ENCODE assay signal across 37 cellular contexts in genomic region chr1:235319255-235319654, GRCh38. TPM values are rescaled to one million over a fixed set of nuclear protein-coding genes. Genes with fewer than 3 reads are reported as not detected.
DNase-seq lines count a peak whose midpoint lies in the region; ATAC-seq, FAIRE-seq and TF ChIP-seq lines count a peak whose summit lies in the region.
"Had no signal": no experiment of that assay in that cellular context is flagged by ENCODE, and none has a peak within 500 bp of the region (broad histone marks: within the 10 kb centered on the region; RNA-seq: fewer than 3 reads in every experiment).

No MANE protein-coding gene starts in this region.

- H3K9me3 ChIP-seq in Loucy (ENCODE audit: insufficient read depth, low read depth, low read length) (no peaks in the 10 kb centered on the region), K562 (replicated peaks; ENCODE audit: control insufficient read depth, insufficient read depth, low read depth, low read length) (no peaks in the 10 kb centered on the region), sigmoid colon (no peaks in the 10 kb centered on the region)
- H3K9me3 ChIP-seq: A549, adrenal gland, esophagus squamous epithelium, heart right ventricle had no signal

- H3K4me2 ChIP-seq in Loucy (ENCODE audit: low read depth, low read length, poor library complexity, severe bottlenecking) = peak overlapping the region; percentile 35
- no peak overlapping the region for H3K4me2 ChIP-seq in K562 (ENCODE audit: insufficient read depth, low read length)
- H3K4me2 ChIP-seq: A549 had no signal

- H3K27ac Mint-ChIP-seq in activated naive CD4-positive, alpha-beta T cell treated with anti-CD3 and anti-CD28 coated beads, Interleukin-2, amount 50 U/mL, for 24 hours = peak overlapping the region; percentile 48
- peak overlapping the region; percentile 74 for H3K27ac Mint-ChIP-seq in stimulated activated effector memory CD8-positive, alpha-beta T cell treated with anti-CD3 and anti-CD28 coated beads, Interleukin-12 subunit alpha, Interleukin-12 subunit beta, amount 100 ng/mL, for 72 hours
- no peak overlapping the region for H3K27ac Mint-ChIP-seq in osteocyte (ENCODE audit: unreplicated experiment)

- CTCF ChIA-PET in K562 (lab: Yijun Ruan, JAX; ENCODE audit: low intra/inter-chr PET ratio) = no interaction called here

- ATAC-seq in K562 = no peak
- ATAC-seq in stimulated activated effector memory CD8-positive, alpha-beta T cell treated with anti-CD3 and anti-CD28 coated beads, Interleukin-12 subunit alpha, Interleukin-12 subunit beta, amount 100 ng/mL, for 72 hours = no peak
- ATAC-seq: A549; CD8-positive, alpha-beta T cell; heart right ventricle; PC-3; stimulated activated naive B cell treated with anti-CD40 and anti-IgM and Interleukin-4, amounts not matched to agents 10 μg/mL and 1 μg/mL and 100 μg/mL, for 72 hours had no signal

- H4K20me1 ChIP-seq in Loucy (ENCODE audit: insufficient read depth, low read length, poor library complexity, severe bottlenecking) (peaks cover 89% of the 10 kb centered on the region), K562 (replicated peaks; ENCODE audit: control insufficient read depth, insufficient read depth, low read length) (no peaks in the 10 kb centered on the region; the same call in 1 of the 2 replicates)

- 100% methylated on average over 2 of the region's 2 CpGs for WGBS in K562 (ENCODE audit: insufficient coverage, low coverage, missing lambda C conversion rate)
- 94 to 98% methylated on average over 2 of the region's 2 CpGs for WGBS in sigmoid colon, 2 donors

- H3K9ac ChIP-seq in Loucy (ENCODE audit: low read depth, low read length, poor library complexity, severe bottlenecking) = no peak overlapping the region
- H3K9ac ChIP-seq in K562 (ENCODE audit: insufficient read depth in 1 of 2, low read depth in 2 of 2, low read length in 2 of 2) = no peak overlapping the region

- H3K9me2 ChIP-seq in Loucy (replicated peaks; ENCODE audit: low read depth, low read length) = no peaks in the 10 kb centered on the region

- H3K9me3 Mint-ChIP-seq in activated naive CD4-positive, alpha-beta T cell treated with anti-CD3 and anti-CD28 coated beads, Interleukin-2, amount 50 U/mL, for 24 hours = no peaks in the 10 kb centered on the region
- no peaks in the 10 kb centered on the region for H3K9me3 Mint-ChIP-seq in stimulated activated effector memory CD8-positive, alpha-beta T cell treated with anti-CD3 and anti-CD28 coated beads, Interleukin-12 subunit alpha, Interleukin-12 subunit beta, amount 100 ng/mL, for 72 hours
- no peaks in the 10 kb centered on the region for H3K9me3 Mint-ChIP-seq in osteocyte (ENCODE audit: unreplicated experiment)
- H3K9me3 Mint-ChIP-seq: activated B cell treated with CpG ODN at 0.5 μM for 24 hours; activated CD4-positive, alpha-beta memory T cell treated with anti-CD3 and anti-CD28 coated beads for 36 hours; activated T-helper 2 cell treated with anti-CD3 and anti-CD28 coated beads, Interferon-gamma antibody, Interleukin-2, Interleukin-4, amounts not matched to agents 10 μg/mL and 5 μg/mL and 100 μg/mL, durations not matched to agents 14 hours and 24 hours and 36 hours; brain; CD8-positive, alpha-beta T cell; mesothelial cell of epicardium; stimulated activated naive B cell treated with anti-CD40 and anti-IgM and Interleukin-4, amounts not matched to agents 10 μg/mL and 1 μg/mL and 100 μg/mL, for 72 hours had no signal

- H3K4me1 Mint-ChIP-seq in activated naive CD4-positive, alpha-beta T cell treated with anti-CD3 and anti-CD28 coated beads, Interleukin-2, amount 50 U/mL, for 24 hours = peaks cover 79% of the 10 kb centered on the region
- H3K4me1 Mint-ChIP-seq in stimulated activated effector memory CD8-positive, alpha-beta T cell treated with anti-CD3 and anti-CD28 coated beads, Interleukin-12 subunit alpha, Interleukin-12 subunit beta, amount 100 ng/mL, for 72 hours = peaks cover 62% of the 10 kb centered on the region
- H3K4me1 Mint-ChIP-seq in osteocyte (ENCODE audit: unreplicated experiment) = peaks cover 23% of the 10 kb centered on the region

- H2AFZ ChIP-seq in Loucy (ENCODE audit: low read length) (no peak overlapping the region), K562 (ENCODE audit: low read depth, low read length) (no peak overlapping the region)

- H3K4me1 ChIP-seq in Loucy (ENCODE audit: insufficient read depth, low read length, poor library complexity, severe bottlenecking) = peaks cover 38% of the 10 kb centered on the region
- H3K4me1 ChIP-seq in K562 (replicated peaks in 1 of 2; ENCODE audit: control insufficient read depth in 2 of 2, insufficient read depth in 2 of 2, low read length in 2 of 2) = peaks cover 3 to 4% of the 10 kb centered on the region in 2 experiments; a peak in 3 of 5 replicates
- H3K4me1 ChIP-seq in sigmoid colon = peaks cover 0 to 43% (median 34%) of the 10 kb centered on the region in 4 donors

- no peak for TF ChIP-seq POLR2A in K562 (conservative IDR thresholded peaks at IDR 0.05)
- TF ChIP-seq POLR2A in sigmoid colon (IDR thresholded peaks at IDR 0.05) = no peak

- H3K27me3 Mint-ChIP-seq in activated naive CD4-positive, alpha-beta T cell treated with anti-CD3 and anti-CD28 coated beads, Interleukin-2, amount 50 U/mL, for 24 hours = no peaks in the 10 kb centered on the region
- no peaks in the 10 kb centered on the region for H3K27me3 Mint-ChIP-seq in osteocyte (ENCODE audit: unreplicated experiment)
- H3K27me3 Mint-ChIP-seq: activated B cell treated with CpG ODN at 0.5 μM for 24 hours; activated CD4-positive, alpha-beta memory T cell treated with anti-CD3 and anti-CD28 coated beads for 36 hours; brain; stimulated activated naive B cell treated with anti-CD40 and anti-IgM and Interleukin-4, amounts not matched to agents 10 μg/mL and 1 μg/mL and 100 μg/mL, for 72 hours had no signal

- DNase-seq in activated naive CD4-positive, alpha-beta T cell (lab: John Stamatoyannopoulos, UW) = no peak
- DNase-seq in K562 (ENCODE audit: extremely low read depth in 1 of 4, low spot score in 3 of 4) (no peak), COLO668 (lab: John Stamatoyannopoulos, UW; ENCODE audit: unreplicated experiment) (no peak), osteocyte (ENCODE audit: extremely low spot score, unreplicated experiment) (no peak), sigmoid colon (no peak)
- DNase-seq in stimulated activated effector memory CD8-positive, alpha-beta T cell treated with anti-CD3 and anti-CD28 coated beads, Interleukin-12 subunit alpha, Interleukin-12 subunit beta, amount 100 ng/mL, for 72 hours (ENCODE audit: low spot score in 2 of 2) = no peak
- DNase-seq: activated B cell treated with CpG ODN at 0.5 μM for 24 hours; activated CD4-positive, alpha-beta memory T cell treated with anti-CD3 and anti-CD28 coated beads for 36 hours; activated CD8-positive, alpha-beta memory T cell treated with anti-CD3 and anti-CD28 coated beads, Interleukin-2, amount 50 U/mL, for 48 hours; CD8-positive, alpha-beta T cell; dermis blood vessel endothelial cell; DMS 273 treated with DMSO at 0.1 percent for 48 hours; esophagus squamous epithelium; foreskin melanocyte; heart right ventricle; Karpas-422; kidney; MV-4-11; NCI-H1436; NCI-H2081; NCI-H526; nucleus accumbens; PC-3; stimulated activated CD4-positive, alpha-beta T cell treated with anti-CD3 and anti-CD28 coated beads, Interleukin-15, amount 100 ng/mL, for 24 hours; stimulated activated CD4-positive, alpha-beta T cell treated with anti-CD3 and anti-CD28 coated beads, Interleukin-4, amount 100 ng/mL, for 4 hours; stimulated activated naive B cell treated with anti-CD40 and anti-IgM and Interleukin-4, amounts not matched to agents 10 μg/mL and 1 μg/mL and 100 μg/mL, for 72 hours; T-helper 1 cell had no signal

- in situ Hi-C loops in K562 (cut with MboI) = no loop called here

- TF ChIP-seq CTCF in Loucy (conservative IDR thresholded peaks at IDR 0.05; ENCODE audit: low read length) (no peak), K562 (IDR thresholded peaks at IDR 0.05 in 2 of 3, conservative IDR thresholded peaks at IDR 0.05 in 1 of 3; ENCODE audit: insufficient read depth in 2 of 3, low read depth in 1 of 3, low read length in 3 of 3) (no peak), osteocyte (IDR thresholded peaks at IDR 0.05) (no peak), sigmoid colon (IDR thresholded peaks at IDR 0.05) (no peak)

- H3K4me3 ChIP-seq in Loucy (ENCODE audit: low read length, poor library complexity, severe bottlenecking) (no peak overlapping the region), K562 (no peak overlapping the region), sigmoid colon (no peak overlapping the region)
- H3K4me3 ChIP-seq: A549, adrenal gland, esophagus squamous epithelium, heart right ventricle, SK-N-MC had no signal

- peaks cover 20% of the 10 kb centered on the region; the same call in 1 of the 2 replicates for H3K36me3 ChIP-seq in Loucy (ENCODE audit: insufficient read depth, low read length)
- peaks cover 42% of the 10 kb centered on the region for H3K36me3 ChIP-seq in K562 (ENCODE audit: control insufficient read depth, insufficient read depth, low read length)
- peaks cover 0 to 16% (median 0%) of the 10 kb centered on the region in 4 donors for H3K36me3 ChIP-seq in sigmoid colon
- H3K36me3 ChIP-seq: adrenal gland had no signal

- FAIRE-seq in K562 (lab: Jason Lieb, UNC) = no peak
- FAIRE-seq: A549, GM19239, H54, kidney had no signal

- intact Hi-C loops in K562 (cut with micrococcal nuclease) (no loop called here), sigmoid colon (cut with DNase I) (no loop called here)

- H3K79me2 ChIP-seq in Loucy (ENCODE audit: insufficient read depth, low read length) = peaks cover 98% of the 10 kb centered on the region
- peaks cover 95% of the 10 kb centered on the region for H3K79me2 ChIP-seq in K562 (ENCODE audit: control insufficient read depth, insufficient read depth, low read length)

- TF ChIP-seq RAD21 in K562 (CRISPR knock-in tag; conservative IDR thresholded peaks at IDR 0.05 in 1 of 2, IDR thresholded peaks at IDR 0.05 in 1 of 2) = no peak

- peaks cover 18% of the 10 kb centered on the region for H3K36me3 Mint-ChIP-seq in activated naive CD4-positive, alpha-beta T cell treated with anti-CD3 and anti-CD28 coated beads, Interleukin-2, amount 50 U/mL, for 24 hours
- H3K36me3 Mint-ChIP-seq in stimulated activated effector memory CD8-positive, alpha-beta T cell treated with anti-CD3 and anti-CD28 coated beads, Interleukin-12 subunit alpha, Interleukin-12 subunit beta, amount 100 ng/mL, for 72 hours = peaks cover 76% of the 10 kb centered on the region
- H3K36me3 Mint-ChIP-seq in osteocyte (ENCODE audit: unreplicated experiment) = peaks cover 24% of the 10 kb centered on the region

- H3K27ac ChIP-seq in K562 (ENCODE audit: extremely low read depth, low read depth, low read length) (no peak overlapping the region), sigmoid colon (no peak overlapping the region)
- H3K27ac ChIP-seq: A549, esophagus squamous epithelium, heart right ventricle, SK-N-MC had no signal

- no peaks in the 10 kb centered on the region for H3K9me1 ChIP-seq in K562 (ENCODE audit: control insufficient read depth, insufficient read depth, low read length)

- POLR2A ChIA-PET in K562 (lab: Yijun Ruan, JAX) = interaction anchor here (3.0 to 7.3 kb wide), 2 partner anchors 7 to 12 kb away, joined by 15 to 38 read pairs; partner anchors contain the start of genes ARID4B and GGPS1

- BruUV-seq in K562 (replicated peaks; lab: Mats Ljungman, UMichigan) = no TSS peak

- TF ChIP-seq EP300 in K562 (IDR thresholded peaks at IDR 0.05; ENCODE audit: low read length) = no peak
- no peak for TF ChIP-seq EP300 in sigmoid colon (IDR thresholded peaks at IDR 0.05)

- H3K27me3 ChIP-seq in Loucy (ENCODE audit: insufficient read depth, low read length, poor library complexity, severe bottlenecking) = no peaks in the 10 kb centered on the region
- H3K27me3 ChIP-seq in K562 (ENCODE audit: control insufficient read depth in 2 of 2, insufficient read depth in 2 of 2, low read length in 2 of 2) = no peaks in the 10 kb centered on the region
- no peaks in the 10 kb centered on the region for H3K27me3 ChIP-seq in sigmoid colon
- H3K27me3 ChIP-seq: adrenal gland, esophagus squamous epithelium, heart right ventricle had no signal

- peak overlapping the region; percentile 34 for H3K4me3 Mint-ChIP-seq in activated naive CD4-positive, alpha-beta T cell treated with anti-CD3 and anti-CD28 coated beads, Interleukin-2, amount 50 U/mL, for 24 hours
- H3K4me3 Mint-ChIP-seq in stimulated activated effector memory CD8-positive, alpha-beta T cell treated with anti-CD3 and anti-CD28 coated beads, Interleukin-12 subunit alpha, Interleukin-12 subunit beta, amount 100 ng/mL, for 72 hours = no peak overlapping the region
- no peak overlapping the region for H3K4me3 Mint-ChIP-seq in osteocyte (ENCODE audit: unreplicated experiment)
- H3K4me3 Mint-ChIP-seq: activated B cell treated with CpG ODN at 0.5 μM for 24 hours; activated CD4-positive, alpha-beta memory T cell treated with anti-CD3 and anti-CD28 coated beads for 36 hours; brain; mesothelial cell of epicardium; stimulated activated naive B cell treated with anti-CD40 and anti-IgM and Interleukin-4, amounts not matched to agents 10 μg/mL and 1 μg/mL and 100 μg/mL, for 72 hours had no signal

- H3F3A ChIP-seq in Loucy (ENCODE audit: low read depth) = no peaks in the 10 kb centered on the region

RNA-seq across cellular contexts. Expression of gene ARID4B, which starts 8.7 kb away (rescaled TPM):
- total RNA-seq in K562 (2011; cell fraction: chromatin; rRNA removed; ENCODE audit: low replicate concordance) = 87.6 and 197 TPM in 2 replicates
- total RNA-seq in K562 (2011; cell fraction: nucleolus; rRNA removed) = 58.9 and 75.1 TPM in 2 replicates
- total RNA-seq in K562 (2011; cell fraction: nucleoplasm; rRNA removed) = 72.0 and 86.5 TPM in 2 replicates
- total RNA-seq in K562 (2014; rRNA removed) (23.6 and 37.2 TPM in 2 replicates), K562 (2014; rRNA removed; fragmentation: Illumina TruSeq; extraction: Trizol) (37.9 and 42.9 TPM in 2 replicates), K562 (2015; rRNA removed; fragmentation: Illumina TruSeq; extraction: Trizol) (33.3 and 38.9 TPM in 2 replicates), K562 (2021) (24.2 and 24.4 TPM in 2 replicates), osteocyte (41.3 and 41.5 TPM in 2 replicates), sigmoid colon (10 to 100 TPM; 30.1 to 41.7 (median 38.4) TPM)
- polyA plus RNA-seq in K562 (2011; rRNA removed) (12.3 and 17.7 TPM in 2 replicates), K562 (2014; fragmentation: Illumina TruSeq; extraction: Trizol) (16.9 and 18.5 TPM in 2 replicates), K562 (2014; fragmentation: Nextera tagmentation; extraction: Ambion mirVana) (10 to 100 TPM in 1 of 2 experiments, 1 to 10 TPM in 1; 8.4 to 11.8 TPM), K562 (2014; rRNA removed) (13.1 and 14.3 TPM in 2 replicates), sigmoid colon (10 to 100 TPM in 1 of 3 donors, 1 to 10 TPM in 2; 8.1 to 15.9 (median 9.0) TPM)
- 2.4 and 4.6 TPM in 2 replicates for polyA plus RNA-seq in K562 (2011; cell fraction: cytosol; rRNA removed)
- 22.1 and 25.6 TPM in 2 replicates for polyA plus RNA-seq in K562 (2011; cell fraction: nucleus; rRNA removed)
- polyA plus RNA-seq in K562 (2012) = 12.7 and 14.0 TPM in 2 replicates
- 50.5 and 54.9 TPM in 2 replicates for polyA minus RNA-seq in K562 (2011; rRNA and poly(A)+ RNA removed)
- 16.7 and 29.3 TPM in 2 replicates for polyA minus RNA-seq in K562 (2011; cell fraction: cytosol; rRNA and poly(A)+ RNA removed)
- polyA minus RNA-seq in K562 (2011; cell fraction: nucleus; rRNA and poly(A)+ RNA removed) = 34.6 and 80.0 TPM in 2 replicates

RNA-seq across cellular contexts. Expression of gene GGPS1, which starts 9.1 kb away (rescaled TPM):
- total RNA-seq in K562 (2011; cell fraction: chromatin; rRNA removed; ENCODE audit: low replicate concordance) = 7.8 and 28.4 TPM in 2 replicates
- 5.3 and 8.7 TPM in 2 replicates for total RNA-seq in K562 (2011; cell fraction: nucleolus; rRNA removed)
- 15.0 and 24.5 TPM in 2 replicates for total RNA-seq in K562 (2011; cell fraction: nucleoplasm; rRNA removed)
- 18.8 and 29.7 TPM in 2 replicates for total RNA-seq in K562 (2014; rRNA removed)
- 50.3 and 66.8 TPM in 2 replicates for total RNA-seq in K562 (2014; rRNA removed; fragmentation: Illumina TruSeq; extraction: Trizol)
- 35.6 and 36.7 TPM in 2 replicates for total RNA-seq in K562 (2015; rRNA removed; fragmentation: Illumina TruSeq; extraction: Trizol)
- total RNA-seq in K562 (2021) = 56.3 and 59.1 TPM in 2 replicates
- polyA plus RNA-seq in K562 (2011; rRNA removed) = 79.2 and 98.2 TPM in 2 replicates
- polyA plus RNA-seq in K562 (2011; cell fraction: cytosol; rRNA removed) = 25.8 and 49.3 TPM in 2 replicates
- polyA plus RNA-seq in K562 (2011; cell fraction: nucleus; rRNA removed) = 17.2 and 24.5 TPM in 2 replicates
- 39.7 and 48.5 TPM in 2 replicates for polyA plus RNA-seq in K562 (2012)
- polyA plus RNA-seq in K562 (2014; fragmentation: Illumina TruSeq; extraction: Trizol) = 70.4 and 72.1 TPM in 2 replicates
- 100 to 1,000 TPM in 1 of 2 experiments, 10 to 100 TPM in 1; 97.8 to 104 TPM for polyA plus RNA-seq in K562 (2014; fragmentation: Nextera tagmentation; extraction: Ambion mirVana)
- 45.5 and 47.2 TPM in 2 replicates for polyA plus RNA-seq in K562 (2014; rRNA removed)
- polyA minus RNA-seq in K562 (2011; rRNA and poly(A)+ RNA removed) = 53.9 and 65.6 TPM in 2 replicates
- polyA minus RNA-seq in K562 (2011; cell fraction: cytosol; rRNA and poly(A)+ RNA removed) = 21.8 and 24.4 TPM in 2 replicates
- 6.7 and 18.1 TPM in 2 replicates for polyA minus RNA-seq in K562 (2011; cell fraction: nucleus; rRNA and poly(A)+ RNA removed)
- total RNA-seq in osteocyte = 37.1 and 42.5 TPM in 2 replicates
- total RNA-seq in sigmoid colon = 10 to 100 TPM; 29.5 to 35.7 (median 30.8) TPM
- polyA plus RNA-seq in sigmoid colon = 10 to 100 TPM; 16.6 to 33.6 (median 28.9) TPM

RNA-seq across cellular contexts. Expression of gene TBCE, which starts 48.0 kb away (rescaled TPM):
- total RNA-seq in K562 (2011; cell fraction: chromatin; rRNA removed; ENCODE audit: low replicate concordance) = 145 and 291 TPM in 2 replicates
- 78.7 and 90.9 TPM in 2 replicates for total RNA-seq in K562 (2011; cell fraction: nucleolus; rRNA removed)
- total RNA-seq in K562 (2011; cell fraction: nucleoplasm; rRNA removed) = 144 and 194 TPM in 2 replicates
- total RNA-seq in K562 (2014; rRNA removed) = 60.0 and 63.6 TPM in 2 replicates
- total RNA-seq in K562 (2014; rRNA removed; fragmentation: Illumina TruSeq; extraction: Trizol) = 92.1 and 99.9 TPM in 2 replicates
- total RNA-seq in K562 (2015; rRNA removed; fragmentation: Illumina TruSeq; extraction: Trizol) = 78.3 and 87.9 TPM in 2 replicates
- 52.6 and 65.2 TPM in 2 replicates for total RNA-seq in K562 (2021)
- polyA plus RNA-seq in K562 (2011; rRNA removed) = 61.7 and 87.9 TPM in 2 replicates
- 20.2 and 36.7 TPM in 2 replicates for polyA plus RNA-seq in K562 (2011; cell fraction: cytosol; rRNA removed)
- 52.8 and 66.0 TPM in 2 replicates for polyA plus RNA-seq in K562 (2011; cell fraction: nucleus; rRNA removed)
- 45.4 and 64.8 TPM in 2 replicates for polyA plus RNA-seq in K562 (2012)
- polyA plus RNA-seq in K562 (2014; fragmentation: Illumina TruSeq; extraction: Trizol) = 68.8 and 81.8 TPM in 2 replicates
- 10 to 100 TPM; 59.0 to 89.8 TPM for polyA plus RNA-seq in K562 (2014; fragmentation: Nextera tagmentation; extraction: Ambion mirVana)
- polyA plus RNA-seq in K562 (2014; rRNA removed) = 79.5 and 82.1 TPM in 2 replicates
- 77.0 and 80.4 TPM in 2 replicates for polyA minus RNA-seq in K562 (2011; rRNA and poly(A)+ RNA removed)
- 15.1 and 27.1 TPM in 2 replicates for polyA minus RNA-seq in K562 (2011; cell fraction: cytosol; rRNA and poly(A)+ RNA removed)
- 46.2 and 58.9 TPM in 2 replicates for polyA minus RNA-seq in K562 (2011; cell fraction: nucleus; rRNA and poly(A)+ RNA removed)
- 30.3 and 31.8 TPM in 2 replicates for total RNA-seq in osteocyte
- 10 to 100 TPM; 16.3 to 21.9 (median 17.7) TPM for total RNA-seq in sigmoid colon
- 10 to 100 TPM; 14.4 to 24.3 (median 14.6) TPM for polyA plus RNA-seq in sigmoid colon
